1 cellular context compared by ENCODE assay signal in the genomic region with DNA sequence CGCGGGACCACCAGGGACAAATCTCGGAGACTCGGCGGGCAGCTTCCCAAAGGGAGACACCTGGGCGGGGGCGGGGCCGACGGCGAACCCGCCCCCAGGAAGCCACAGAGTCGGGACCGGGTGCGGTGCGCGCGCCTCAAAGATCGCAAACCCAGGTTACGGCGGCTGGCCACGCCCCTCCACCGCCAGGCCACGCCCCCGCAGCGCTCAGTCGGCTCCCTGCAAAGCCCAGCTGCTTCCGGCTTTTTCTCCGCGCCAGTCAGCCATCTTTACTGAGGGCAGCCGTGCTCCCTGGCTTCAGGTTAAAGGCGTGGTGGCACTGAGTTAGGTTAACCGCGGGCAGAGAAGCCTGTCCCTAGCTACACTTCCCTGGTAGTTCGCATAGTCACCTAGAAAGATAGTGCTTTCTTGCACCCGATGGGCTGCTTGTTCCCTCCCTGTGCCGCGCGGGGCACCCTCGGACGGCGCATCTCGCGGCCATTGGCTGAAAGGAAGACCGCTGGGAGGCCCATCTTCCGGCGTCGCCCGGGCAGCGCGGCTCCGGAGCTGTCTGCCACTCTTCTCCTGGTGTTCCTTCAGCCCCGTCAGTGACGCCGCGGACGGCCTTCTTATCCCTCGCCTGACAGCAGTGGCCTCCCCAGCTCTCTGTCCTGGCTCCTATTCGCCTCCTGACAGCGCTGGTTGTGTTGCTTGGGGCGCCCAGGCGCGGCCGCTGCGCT.
TF ChIP-seq lines count a peak whose summit lies in the region.

A gene with protein sequence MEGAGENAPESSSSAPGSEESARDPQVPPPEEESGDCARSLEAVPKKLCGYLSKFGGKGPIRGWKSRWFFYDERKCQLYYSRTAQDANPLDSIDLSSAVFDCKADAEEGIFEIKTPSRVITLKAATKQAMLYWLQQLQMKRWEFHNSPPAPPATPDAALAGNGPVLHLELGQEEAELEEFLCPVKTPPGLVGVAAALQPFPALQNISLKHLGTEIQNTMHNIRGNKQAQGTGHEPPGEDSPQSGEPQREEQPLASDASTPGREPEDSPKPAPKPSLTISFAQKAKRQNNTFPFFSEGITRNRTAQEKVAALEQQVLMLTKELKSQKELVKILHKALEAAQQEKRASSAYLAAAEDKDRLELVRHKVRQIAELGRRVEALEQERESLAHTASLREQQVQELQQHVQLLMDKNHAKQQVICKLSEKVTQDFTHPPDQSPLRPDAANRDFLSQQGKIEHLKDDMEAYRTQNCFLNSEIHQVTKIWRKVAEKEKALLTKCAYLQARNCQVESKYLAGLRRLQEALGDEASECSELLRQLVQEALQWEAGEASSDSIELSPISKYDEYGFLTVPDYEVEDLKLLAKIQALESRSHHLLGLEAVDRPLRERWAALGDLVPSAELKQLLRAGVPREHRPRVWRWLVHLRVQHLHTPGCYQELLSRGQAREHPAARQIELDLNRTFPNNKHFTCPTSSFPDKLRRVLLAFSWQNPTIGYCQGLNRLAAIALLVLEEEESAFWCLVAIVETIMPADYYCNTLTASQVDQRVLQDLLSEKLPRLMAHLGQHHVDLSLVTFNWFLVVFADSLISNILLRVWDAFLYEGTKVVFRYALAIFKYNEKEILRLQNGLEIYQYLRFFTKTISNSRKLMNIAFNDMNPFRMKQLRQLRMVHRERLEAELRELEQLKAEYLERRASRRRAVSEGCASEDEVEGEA (minus strand): TSS at position 72 of the 719 bp plus-strand sequence. CDS start 108 bp downstream, outside the sequence.

TF ChIP-seq in HepG2, 621 proteins besides CTCF, POLR2A, EP300 and RAD21 (continued from another document and continues in another):
- TF ChIP-seq ZHX1 (CRISPR knock-in tag; IDR thresholded peaks at IDR 0.05; ENCODE audit: low read depth) (peak; percentile 96), NFATC3 (CRISPR knock-in tag; IDR thresholded peaks at IDR 0.05) (peak; percentile 23; the same call in 1 of the 2 replicates), ZNF598 (CRISPR knock-in tag; IDR thresholded peaks at IDR 0.05; ENCODE audit: borderline replicate concordance) (peak; percentile 76; the same call in 1 of the 2 replicates), ZSCAN31 (CRISPR knock-in tag; IDR thresholded peaks at IDR 0.05; ENCODE audit: low read depth) (peak; percentile 45; the same call in 1 of the 2 replicates), ETS1 (CRISPR knock-in tag; IDR thresholded peaks at IDR 0.05) (peak; percentile 71; the same call in 1 of the 2 replicates), ZNF264 (CRISPR knock-in tag; IDR thresholded peaks at IDR 0.05) (peak; percentile 81), ZBTB7A (CRISPR knock-in tag; IDR thresholded peaks at IDR 0.05) (no peak), ZKSCAN8 (CRISPR knock-in tag; IDR thresholded peaks at IDR 0.05; ENCODE audit: borderline replicate concordance) (peak; percentile 71; the same call in 1 of the 2 replicates), ZSCAN21 (CRISPR knock-in tag; IDR thresholded peaks at IDR 0.05; ENCODE audit: borderline replicate concordance) (peak; percentile 75), ZNF33A (CRISPR knock-in tag; IDR thresholded peaks at IDR 0.05; ENCODE audit: borderline replicate concordance) (0 out of 2 replicates have a peak, but pooled peaks have one; percentile 39), ZC3H4 (CRISPR knock-in tag; IDR thresholded peaks at IDR 0.05; ENCODE audit: borderline replicate concordance) (0 out of 2 replicates have a peak, but pooled peaks have one; percentile 51), ZNF746 (CRISPR knock-in tag; IDR thresholded peaks at IDR 0.05) (no peak; the same call in 1 of the 2 replicates), HES4 (CRISPR knock-in tag; IDR thresholded peaks at IDR 0.05; ENCODE audit: borderline replicate concordance) (no peak), HIVEP1 (CRISPR knock-in tag; IDR thresholded peaks at IDR 0.05) (peak; percentile 63; the same call in 1 of the 2 replicates), MED1 (CRISPR knock-in tag; IDR thresholded peaks at IDR 0.05) (peak; percentile 73; the same call in 1 of the 2 replicates), ZNF589 (CRISPR knock-in tag; conservative IDR thresholded peaks at IDR 0.05) (0 out of 2 replicates have a peak, but pooled peaks have one; percentile 69), PHF8 (CRISPR knock-in tag; IDR thresholded peaks at IDR 0.05) (peak; percentile 92), ZNF879 (CRISPR knock-in tag; IDR thresholded peaks at IDR 0.05) (0 out of 2 replicates have a peak, but pooled peaks have one; percentile 32), ZNF30 (CRISPR knock-in tag; IDR thresholded peaks at IDR 0.05) (no peak), POLR2AphosphoS5 (IDR thresholded peaks at IDR 0.05; ENCODE audit: low read depth, low read length) (peak; percentile 63), ZFY (CRISPR knock-in tag; IDR thresholded peaks at IDR 0.05) (peak; percentile 97), ZNF776 (CRISPR knock-in tag; IDR thresholded peaks at IDR 0.05) (0 out of 2 replicates have a peak, but pooled peaks have one; percentile 47)
- TF ChIP-seq, protein P1, sequence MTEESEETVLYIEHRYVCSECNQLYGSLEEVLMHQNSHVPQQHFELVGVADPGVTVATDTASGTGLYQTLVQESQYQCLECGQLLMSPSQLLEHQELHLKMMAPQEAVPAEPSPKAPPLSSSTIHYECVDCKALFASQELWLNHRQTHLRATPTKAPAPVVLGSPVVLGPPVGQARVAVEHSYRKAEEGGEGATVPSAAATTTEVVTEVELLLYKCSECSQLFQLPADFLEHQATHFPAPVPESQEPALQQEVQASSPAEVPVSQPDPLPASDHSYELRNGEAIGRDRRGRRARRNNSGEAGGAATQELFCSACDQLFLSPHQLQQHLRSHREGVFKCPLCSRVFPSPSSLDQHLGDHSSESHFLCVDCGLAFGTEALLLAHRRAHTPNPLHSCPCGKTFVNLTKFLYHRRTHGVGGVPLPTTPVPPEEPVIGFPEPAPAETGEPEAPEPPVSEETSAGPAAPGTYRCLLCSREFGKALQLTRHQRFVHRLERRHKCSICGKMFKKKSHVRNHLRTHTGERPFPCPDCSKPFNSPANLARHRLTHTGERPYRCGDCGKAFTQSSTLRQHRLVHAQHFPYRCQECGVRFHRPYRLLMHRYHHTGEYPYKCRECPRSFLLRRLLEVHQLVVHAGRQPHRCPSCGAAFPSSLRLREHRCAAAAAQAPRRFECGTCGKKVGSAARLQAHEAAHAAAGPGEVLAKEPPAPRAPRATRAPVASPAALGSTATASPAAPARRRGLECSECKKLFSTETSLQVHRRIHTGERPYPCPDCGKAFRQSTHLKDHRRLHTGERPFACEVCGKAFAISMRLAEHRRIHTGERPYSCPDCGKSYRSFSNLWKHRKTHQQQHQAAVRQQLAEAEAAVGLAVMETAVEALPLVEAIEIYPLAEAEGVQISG (CRISPR knock-in tag; IDR thresholded peaks at IDR 0.05): peak; percentile 93
- TF ChIP-seq, protein P2, sequence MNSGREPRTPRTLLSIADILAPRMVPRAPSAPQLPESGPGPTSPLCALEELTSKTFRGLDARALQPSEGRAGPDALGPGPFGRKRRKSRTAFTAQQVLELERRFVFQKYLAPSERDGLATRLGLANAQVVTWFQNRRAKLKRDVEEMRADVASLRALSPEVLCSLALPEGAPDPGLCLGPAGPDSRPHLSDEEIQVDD (CRISPR knock-in tag; IDR thresholded peaks at IDR 0.05; ENCODE audit: borderline replicate concordance): 0 out of 2 replicates have a peak, but pooled peaks have one; percentile 20
- TF ChIP-seq, protein P3, sequence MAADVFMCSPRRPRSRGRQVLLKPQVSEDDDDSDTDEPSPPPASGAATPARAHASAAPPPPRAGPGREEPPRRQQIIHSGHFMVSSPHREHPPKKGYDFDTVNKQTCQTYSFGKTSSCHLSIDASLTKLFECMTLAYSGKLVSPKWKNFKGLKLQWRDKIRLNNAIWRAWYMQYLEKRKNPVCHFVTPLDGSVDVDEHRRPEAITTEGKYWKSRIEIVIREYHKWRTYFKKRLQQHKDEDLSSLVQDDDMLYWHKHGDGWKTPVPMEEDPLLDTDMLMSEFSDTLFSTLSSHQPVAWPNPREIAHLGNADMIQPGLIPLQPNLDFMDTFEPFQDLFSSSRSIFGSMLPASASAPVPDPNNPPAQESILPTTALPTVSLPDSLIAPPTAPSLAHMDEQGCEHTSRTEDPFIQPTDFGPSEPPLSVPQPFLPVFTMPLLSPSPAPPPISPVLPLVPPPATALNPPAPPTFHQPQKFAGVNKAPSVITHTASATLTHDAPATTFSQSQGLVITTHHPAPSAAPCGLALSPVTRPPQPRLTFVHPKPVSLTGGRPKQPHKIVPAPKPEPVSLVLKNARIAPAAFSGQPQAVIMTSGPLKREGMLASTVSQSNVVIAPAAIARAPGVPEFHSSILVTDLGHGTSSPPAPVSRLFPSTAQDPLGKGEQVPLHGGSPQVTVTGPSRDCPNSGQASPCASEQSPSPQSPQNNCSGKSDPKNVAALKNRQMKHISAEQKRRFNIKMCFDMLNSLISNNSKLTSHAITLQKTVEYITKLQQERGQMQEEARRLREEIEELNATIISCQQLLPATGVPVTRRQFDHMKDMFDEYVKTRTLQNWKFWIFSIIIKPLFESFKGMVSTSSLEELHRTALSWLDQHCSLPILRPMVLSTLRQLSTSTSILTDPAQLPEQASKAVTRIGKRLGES (CRISPR knock-in tag; IDR thresholded peaks at IDR 0.05; ENCODE audit: borderline replicate concordance): peak; percentile 76; the same call in 1 of the 2 replicates
- TF ChIP-seq, protein P4, sequence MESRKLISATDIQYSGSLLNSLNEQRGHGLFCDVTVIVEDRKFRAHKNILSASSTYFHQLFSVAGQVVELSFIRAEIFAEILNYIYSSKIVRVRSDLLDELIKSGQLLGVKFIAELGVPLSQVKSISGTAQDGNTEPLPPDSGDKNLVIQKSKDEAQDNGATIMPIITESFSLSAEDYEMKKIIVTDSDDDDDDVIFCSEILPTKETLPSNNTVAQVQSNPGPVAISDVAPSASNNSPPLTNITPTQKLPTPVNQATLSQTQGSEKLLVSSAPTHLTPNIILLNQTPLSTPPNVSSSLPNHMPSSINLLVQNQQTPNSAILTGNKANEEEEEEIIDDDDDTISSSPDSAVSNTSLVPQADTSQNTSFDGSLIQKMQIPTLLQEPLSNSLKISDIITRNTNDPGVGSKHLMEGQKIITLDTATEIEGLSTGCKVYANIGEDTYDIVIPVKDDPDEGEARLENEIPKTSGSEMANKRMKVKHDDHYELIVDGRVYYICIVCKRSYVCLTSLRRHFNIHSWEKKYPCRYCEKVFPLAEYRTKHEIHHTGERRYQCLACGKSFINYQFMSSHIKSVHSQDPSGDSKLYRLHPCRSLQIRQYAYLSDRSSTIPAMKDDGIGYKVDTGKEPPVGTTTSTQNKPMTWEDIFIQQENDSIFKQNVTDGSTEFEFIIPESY (CRISPR knock-in tag; IDR thresholded peaks at IDR 0.05): 0 out of 2 replicates have a peak, but pooled peaks have one; percentile 27
- TF ChIP-seq, protein P5, sequence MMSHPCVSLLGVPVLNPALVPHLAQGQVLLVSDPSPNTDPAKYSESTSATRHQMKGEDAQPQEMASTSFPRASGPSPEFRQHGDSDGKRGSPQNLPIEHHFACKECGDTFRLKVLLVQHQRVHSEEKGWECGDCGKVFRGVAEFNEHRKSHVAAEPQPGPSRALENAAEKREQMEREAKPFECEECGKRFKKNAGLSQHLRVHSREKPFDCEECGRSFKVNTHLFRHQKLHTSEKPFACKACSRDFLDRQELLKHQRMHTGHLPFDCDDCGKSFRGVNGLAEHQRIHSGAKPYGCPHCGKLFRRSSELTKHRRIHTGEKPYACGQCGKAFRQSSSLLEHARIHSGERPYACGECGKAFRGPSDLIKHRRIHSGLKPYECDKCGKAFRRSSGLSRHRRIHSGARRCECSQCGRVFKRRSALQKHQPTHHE (CRISPR knock-in tag; IDR thresholded peaks at IDR 0.05; ENCODE audit: borderline replicate concordance): no peak
